Comparison of ENCODE assay signal across 8 cellular contexts in genomic region chr2:188291617-188292445, GRCh38. TPM values are rescaled to one million over a fixed set of nuclear protein-coding genes. Genes with fewer than 3 reads are reported as not detected.
DNase-seq lines count a peak whose midpoint lies in the region; ATAC-seq and TF ChIP-seq lines count a peak whose summit lies in the region.

Gene GULP1 (plus strand): TSS chr2:188291874. CDS start chr2:188477703, 185,829 bp downstream.

- H3K4me1 ChIP-seq in GM23248 (ENCODE audit: insufficient read depth) (peaks cover 21% of the 10 kb centered on the region), body of pancreas (peaks cover 24% of the 10 kb centered on the region), rectal smooth muscle tissue (ENCODE audit: control insufficient read depth, insufficient read depth, low read length) (peaks cover 3% of the 10 kb centered on the region)

- no peaks in the 10 kb centered on the region for H3K27me3 ChIP-seq in GM23248 (replicated peaks; ENCODE audit: insufficient read depth)
- H3K27me3 ChIP-seq in body of pancreas, result no peaks in the 10 kb centered on the region
- H3K27me3 ChIP-seq in rectal smooth muscle tissue (ENCODE audit: control insufficient read depth, insufficient read depth, low read length), result peaks cover 3% of the 10 kb centered on the region

- H3K36me3 Mint-ChIP-seq in activated naive CD4-positive, alpha-beta T cell treated with anti-CD3 and anti-CD28 coated beads, Interleukin-2, amount 10 ng/mL, durations not matched to agents 7 days and 5 days, result no peaks in the 10 kb centered on the region

- H3K4me3 ChIP-seq in GM23248, result peak within 1 kb of the TSS; percentile 90
- H3K4me3 ChIP-seq in body of pancreas, result peak within 1 kb of the TSS; percentile 35 to 64
- H3K4me3 ChIP-seq in rectal smooth muscle tissue (ENCODE audit: low read length), result peak within 1 kb of the TSS; percentile 87

- no peaks in the 10 kb centered on the region for H3K79me2 ChIP-seq in GM23248 (ENCODE audit: insufficient read depth)

- H3K9me2 ChIP-seq in GM23248 (ENCODE audit: insufficient read depth), result no peaks in the 10 kb centered on the region

- in situ Hi-C loops in GM23248 (cut with MboI), result no loop called here

- H3K27me3 Mint-ChIP-seq in activated naive CD4-positive, alpha-beta T cell treated with anti-CD3 and anti-CD28 coated beads, Interleukin-2, amount 10 ng/mL, durations not matched to agents 7 days and 5 days, result peaks cover 37% of the 10 kb centered on the region

- intact Hi-C loops in body of pancreas (cut with DNase I), result no loop called here

- peak; percentile 80 for ATAC-seq in body of pancreas

- H3K9ac ChIP-seq in GM23248 (peak within 1 kb of the TSS; percentile 63), rectal smooth muscle tissue (ENCODE audit: low read length) (peak within 1 kb of the TSS; percentile 87)

- DNase-seq in AG08395 (ENCODE audit: low spot score), result peak; percentile 75
- peak; percentile 87 for DNase-seq in GM23248
- DNase-seq in NCI-H774 (lab: John Stamatoyannopoulos, UW), result peak; percentile 66
- peak; percentile 78 to 85 (median 82) for DNase-seq in body of pancreas
- DNase-seq in hippocampal formation (lab: John Stamatoyannopoulos, UW), result peak; percentile 44 to 51
- no peak for DNase-seq in activated naive CD4-positive, alpha-beta T cell treated with anti-CD3 and anti-CD28 coated beads, Interleukin-2, amount 10 ng/mL, durations not matched to agents 7 days and 5 days
- no peak for DNase-seq in NCI-H2196 (lab: John Stamatoyannopoulos, UW; ENCODE audit: unreplicated experiment)

- peaks cover 4% of the 10 kb centered on the region for H3K4me1 Mint-ChIP-seq in activated naive CD4-positive, alpha-beta T cell treated with anti-CD3 and anti-CD28 coated beads, Interleukin-2, amount 10 ng/mL, durations not matched to agents 7 days and 5 days

- no peaks in the 10 kb centered on the region for H4K20me1 ChIP-seq in GM23248 (ENCODE audit: insufficient read depth)

- H3K27ac ChIP-seq in GM23248 (peak within 1 kb of the TSS; percentile 28), body of pancreas (peak within 1 kb of the TSS; percentile 93 to 97 (median 96)), rectal smooth muscle tissue (ENCODE audit: low read depth, low read length) (peak within 1 kb of the TSS; percentile 89)

- no peaks in the 10 kb centered on the region for H3K9me3 ChIP-seq in GM23248 (ENCODE audit: low read depth)
- no peaks in the 10 kb centered on the region for H3K9me3 ChIP-seq in body of pancreas

- CTCF ChIA-PET in activated naive CD4-positive, alpha-beta T cell treated with anti-CD3 and anti-CD28 coated beads, Interleukin-2, amount 10 ng/mL, durations not matched to agents 7 days and 5 days (lab: Charles Lee), result no interaction called here

- H3F3A ChIP-seq in GM23248 (ENCODE audit: insufficient read depth), result peaks cover 19% of the 10 kb centered on the region

- H3K4me3 Mint-ChIP-seq in activated naive CD4-positive, alpha-beta T cell treated with anti-CD3 and anti-CD28 coated beads, Interleukin-2, amount 10 ng/mL, durations not matched to agents 7 days and 5 days, result no peak within 1 kb of the TSS

- no peak within 1 kb of the TSS for H3K27ac Mint-ChIP-seq in activated naive CD4-positive, alpha-beta T cell treated with anti-CD3 and anti-CD28 coated beads, Interleukin-2, amount 10 ng/mL, durations not matched to agents 7 days and 5 days

- peak within 1 kb of the TSS; percentile 89 for H3K4me2 ChIP-seq in GM23248 (ENCODE audit: unreplicated experiment)

- TF ChIP-seq POLR2A in body of pancreas (IDR thresholded peaks at IDR 0.05), result peak; percentile 43 to 69 (median 69)

- peak; percentile 40 to 81 (median 73) for TF ChIP-seq CTCF in body of pancreas (IDR thresholded peaks at IDR 0.05)

- H2AFZ ChIP-seq in GM23248, result peak within 1 kb of the TSS; percentile 91

- WGBS in GM23248 (ENCODE audit: low coverage in 1 of 2, low lambda C conversion rate in 2 of 2, missing lambda C conversion rate in 2 of 2), 2 experiments, result 1 to 2% methylated on average over 47 to 64 of the region's 64 CpGs
- WGBS in body of pancreas, 2 donors, result 0% methylated on average over 39 to 54 of the region's 64 CpGs

- no peaks in the 10 kb centered on the region for H3K36me3 ChIP-seq in GM23248 (ENCODE audit: low read depth)
- no peaks in the 10 kb centered on the region for H3K36me3 ChIP-seq in body of pancreas (replicated peaks in 1 of 2; ENCODE audit: insufficient read depth in 1 of 2, low read depth in 2 of 2)
- no peaks in the 10 kb centered on the region for H3K36me3 ChIP-seq in rectal smooth muscle tissue (ENCODE audit: control insufficient read depth, insufficient read depth, low read length)

- no peaks in the 10 kb centered on the region for H3K9me3 Mint-ChIP-seq in activated naive CD4-positive, alpha-beta T cell treated with anti-CD3 and anti-CD28 coated beads, Interleukin-2, amount 10 ng/mL, durations not matched to agents 7 days and 5 days

RNA-seq across cellular contexts. Expression of gene GULP1, which starts in this region (rescaled TPM):
- total RNA-seq in GM23248 (2014; rRNA removed; shearing (Covaris generic)), result 11.1 and 11.9 TPM in 2 replicates
- polyA plus RNA-seq in GM23248 (2016; fragmentation: Nextera tagmentation; extraction: Ambion mirVana), result 6.1 and 6.8 TPM in 2 replicates
- 10 to 100 TPM; 24.7 to 50.3 TPM for total RNA-seq in body of pancreas

Comparison
In these comparisons a context has a peak if more than half of its experiments do, and no peak if none do; other contexts are left out.
1. DNase-seq: peak in AG08395 (single experiment), GM23248 (single experiment), NCI-H774 (single experiment), body of pancreas (4 of 4) and hippocampal formation (2 of 2); none in activated naive CD4-positive, alpha-beta T cell treated with anti-CD3 and anti-CD28 coated beads, Interleukin-2, amount 10 ng/mL, durations not matched to agents 7 days and 5 days (single experiment) and NCI-H2196 (single experiment).
2. H3K27ac ChIP-seq: peak in every context shown above with its lines; median percentile 96 in body of pancreas; 89 in rectal smooth muscle tissue; 28 in GM23248.
3. Peak in every context shown above with its lines, with median percentiles within 50 percentile points of each other: H3K4me3 ChIP-seq.